In genomic region chr3:134874737-134875413, GRCh38 we compare ENCODE assay signal across 10 cellular contexts.
DNase-seq lines count a peak whose midpoint lies in the region; ATAC-seq and TF ChIP-seq lines count a peak whose summit lies in the region.
"Had no signal": no experiment of that assay in that cellular context is flagged by ENCODE, and none has a peak within 500 bp of the region (broad histone marks: within the 10 kb centered on the region; RNA-seq: fewer than 3 reads in every experiment).

No MANE protein-coding gene starts in this region.

- H3K36me3 ChIP-seq in SK-N-SH (replicated peaks in 1 of 2; ENCODE audit: control insufficient read depth in 1 of 2, insufficient read depth in 2 of 2, low read length in 1 of 2) = no peaks in the 10 kb centered on the region
- H3K36me3 ChIP-seq in thyroid gland = no peaks in the 10 kb centered on the region
- H3K36me3 ChIP-seq: ascending aorta had no signal

- no peaks in the 10 kb centered on the region for H3F3A ChIP-seq in SK-N-SH (replicated peaks; ENCODE audit: insufficient read depth)

- H3K4me1 ChIP-seq in SK-N-SH (ENCODE audit: control insufficient read depth in 1 of 2, insufficient read depth in 2 of 2, low read depth in 1 of 2, low read length in 1 of 2) (no peaks in the 10 kb centered on the region; a peak in 1 of 4 replicates), thyroid gland (peaks cover 0 to 6% of the 10 kb centered on the region in 2 donors)
- H3K4me1 ChIP-seq: ascending aorta had no signal

- CTCF ChIA-PET in SK-N-SH (lab: Yijun Ruan, JAX) = interaction anchor here (0.6 to 1.0 kb wide), 2 partner anchors 13 to 274 kb away, joined by 3 read pairs; no protein-coding TSS in a partner anchor

- no peak for TF ChIP-seq EP300 in SK-N-SH (IDR thresholded peaks at IDR 0.05; ENCODE audit: borderline replicate concordance in 1 of 2, low read depth in 1 of 2, low read length in 1 of 2)

- no peaks in the 10 kb centered on the region for H3K27me3 ChIP-seq in SK-N-SH (ENCODE audit: insufficient read depth)
- H3K27me3 ChIP-seq in thyroid gland = no peaks in the 10 kb centered on the region
- H3K27me3 ChIP-seq: ascending aorta had no signal

- TF ChIP-seq CTCF in SK-N-SH (IDR thresholded peaks at IDR 0.05) (no peak), thyroid gland (IDR thresholded peaks at IDR 0.05) (no peak)

- no peaks in the 10 kb centered on the region for H3K79me2 ChIP-seq in SK-N-SH (ENCODE audit: insufficient read depth)

- ATAC-seq in SK-N-SH treated with all-trans-retinoic acid at 6 μM for 48 hours (peak; percentile 34; the same call in 2 of the 3 replicates), GM21576 (IDR thresholded peaks at IDR 0.05; ENCODE audit: unreplicated experiment) (no peak), sciatic nerve (no peak)

- no peaks in the 10 kb centered on the region for H4K20me1 ChIP-seq in SK-N-SH (ENCODE audit: insufficient read depth)

- TF ChIP-seq POLR2A in thyroid gland (IDR thresholded peaks at IDR 0.05) = no peak

- no peaks in the 10 kb centered on the region for H3K9me2 ChIP-seq in SK-N-SH

- H3K9me3 ChIP-seq in SK-N-SH (no peaks in the 10 kb centered on the region), thyroid gland (no peaks in the 10 kb centered on the region)
- H3K9me3 ChIP-seq: ascending aorta had no signal

- DNase-seq in SK-N-SH (no peak), NCI-H1105 treated with DMSO at 0.1 percent for 48 hours (lab: John Stamatoyannopoulos, UW) (peak; percentile 70), cerebellar cortex (ENCODE audit: low spot score) (peak; percentile 97), thyroid gland (peak; percentile 72 to 81), sciatic nerve (ENCODE audit: low spot score) (no peak), GDM1 (lab: John Stamatoyannopoulos, UW) (no peak)
- DNase-seq: NCI-H1694 treated with DMSO at 0.1 percent for 48 hours had no signal

- H3K9ac ChIP-seq in SK-N-SH = no peak overlapping the region

- H3K27ac ChIP-seq in SK-N-SH (ENCODE audit: low read depth in 2 of 2, low read length in 1 of 2) (no peak overlapping the region), thyroid gland (no peak overlapping the region)
- H3K27ac ChIP-seq: ascending aorta had no signal

- H2AFZ ChIP-seq in SK-N-SH (ENCODE audit: low read depth) = no peak overlapping the region

- POLR2A ChIA-PET in SK-N-SH (lab: Yijun Ruan, JAX) = no interaction called here

- no peak for TF ChIP-seq RAD21 in SK-N-SH (IDR thresholded peaks at IDR 0.05; ENCODE audit: low read length)

- intact Hi-C loops in thyroid gland (cut with DNase I) = no loop called here
- intact Hi-C loops in sciatic nerve (cut with DNase I) = no loop called here

- 57% methylated on average over 9 of the region's 10 CpGs for WGBS in SK-N-SH (ENCODE audit: low lambda C conversion rate)
- WGBS in thyroid gland, 2 donors = 52 to 55% methylated on average over 10 of the region's 10 CpGs

- H3K4me3 ChIP-seq in SK-N-SH (ENCODE audit: low read depth in 2 of 2, low read length in 1 of 2) (no peak overlapping the region), thyroid gland (replicated peaks in 1 of 3) (no peak overlapping the region)
- H3K4me3 ChIP-seq: ascending aorta had no signal

- H3K4me2 ChIP-seq in SK-N-SH = no peak overlapping the region

TF ChIP-seq in SK-N-SH treated with all-trans-retinoic acid at 6 μM for 48 hours, 23 proteins besides CTCF, POLR2A, EP300 and RAD21:
- TF ChIP-seq ZFP3 (CRISPR knock-in tag; IDR thresholded peaks at IDR 0.05) (no peak), ZNF8 (CRISPR knock-in tag; IDR thresholded peaks at IDR 0.05) (no peak), ZNF565 (CRISPR knock-in tag; conservative IDR thresholded peaks at IDR 0.05; ENCODE audit: low read depth) (no peak), TCF4 (CRISPR knock-in tag; IDR thresholded peaks at IDR 0.05; ENCODE audit: borderline replicate concordance) (no peak), TOX (CRISPR knock-in tag; IDR thresholded peaks at IDR 0.05; ENCODE audit: borderline replicate concordance) (no peak)
- TF ChIP-seq, protein P1, sequence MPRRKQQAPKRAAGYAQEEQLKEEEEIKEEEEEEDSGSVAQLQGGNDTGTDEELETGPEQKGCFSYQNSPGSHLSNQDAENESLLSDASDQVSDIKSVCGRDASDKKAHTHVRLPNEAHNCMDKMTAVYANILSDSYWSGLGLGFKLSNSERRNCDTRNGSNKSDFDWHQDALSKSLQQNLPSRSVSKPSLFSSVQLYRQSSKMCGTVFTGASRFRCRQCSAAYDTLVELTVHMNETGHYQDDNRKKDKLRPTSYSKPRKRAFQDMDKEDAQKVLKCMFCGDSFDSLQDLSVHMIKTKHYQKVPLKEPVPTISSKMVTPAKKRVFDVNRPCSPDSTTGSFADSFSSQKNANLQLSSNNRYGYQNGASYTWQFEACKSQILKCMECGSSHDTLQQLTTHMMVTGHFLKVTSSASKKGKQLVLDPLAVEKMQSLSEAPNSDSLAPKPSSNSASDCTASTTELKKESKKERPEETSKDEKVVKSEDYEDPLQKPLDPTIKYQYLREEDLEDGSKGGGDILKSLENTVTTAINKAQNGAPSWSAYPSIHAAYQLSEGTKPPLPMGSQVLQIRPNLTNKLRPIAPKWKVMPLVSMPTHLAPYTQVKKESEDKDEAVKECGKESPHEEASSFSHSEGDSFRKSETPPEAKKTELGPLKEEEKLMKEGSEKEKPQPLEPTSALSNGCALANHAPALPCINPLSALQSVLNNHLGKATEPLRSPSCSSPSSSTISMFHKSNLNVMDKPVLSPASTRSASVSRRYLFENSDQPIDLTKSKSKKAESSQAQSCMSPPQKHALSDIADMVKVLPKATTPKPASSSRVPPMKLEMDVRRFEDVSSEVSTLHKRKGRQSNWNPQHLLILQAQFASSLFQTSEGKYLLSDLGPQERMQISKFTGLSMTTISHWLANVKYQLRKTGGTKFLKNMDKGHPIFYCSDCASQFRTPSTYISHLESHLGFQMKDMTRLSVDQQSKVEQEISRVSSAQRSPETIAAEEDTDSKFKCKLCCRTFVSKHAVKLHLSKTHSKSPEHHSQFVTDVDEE (CRISPR knock-in tag; IDR thresholded peaks at IDR 0.05) = no peak
- TF ChIP-seq, protein P2, sequence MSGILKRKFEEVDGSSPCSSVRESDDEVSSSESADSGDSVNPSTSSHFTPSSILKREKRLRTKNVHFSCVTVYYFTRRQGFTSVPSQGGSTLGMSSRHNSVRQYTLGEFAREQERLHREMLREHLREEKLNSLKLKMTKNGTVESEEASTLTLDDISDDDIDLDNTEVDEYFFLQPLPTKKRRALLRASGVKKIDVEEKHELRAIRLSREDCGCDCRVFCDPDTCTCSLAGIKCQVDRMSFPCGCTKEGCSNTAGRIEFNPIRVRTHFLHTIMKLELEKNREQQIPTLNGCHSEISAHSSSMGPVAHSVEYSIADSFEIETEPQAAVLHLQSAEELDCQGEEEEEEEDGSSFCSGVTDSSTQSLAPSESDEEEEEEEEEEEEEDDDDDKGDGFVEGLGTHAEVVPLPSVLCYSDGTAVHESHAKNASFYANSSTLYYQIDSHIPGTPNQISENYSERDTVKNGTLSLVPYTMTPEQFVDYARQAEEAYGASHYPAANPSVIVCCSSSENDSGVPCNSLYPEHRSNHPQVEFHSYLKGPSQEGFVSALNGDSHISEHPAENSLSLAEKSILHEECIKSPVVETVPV (CRISPR knock-in tag; IDR thresholded peaks at IDR 0.05) = no peak

TF ChIP-seq in SK-N-SH, 30 proteins besides CTCF, POLR2A, EP300 and RAD21:
- TF ChIP-seq ZBTB33 (IDR thresholded peaks at IDR 0.05; ENCODE audit: borderline replicate concordance, low read depth) = no peak
- TF ChIP-seq, protein P3, sequence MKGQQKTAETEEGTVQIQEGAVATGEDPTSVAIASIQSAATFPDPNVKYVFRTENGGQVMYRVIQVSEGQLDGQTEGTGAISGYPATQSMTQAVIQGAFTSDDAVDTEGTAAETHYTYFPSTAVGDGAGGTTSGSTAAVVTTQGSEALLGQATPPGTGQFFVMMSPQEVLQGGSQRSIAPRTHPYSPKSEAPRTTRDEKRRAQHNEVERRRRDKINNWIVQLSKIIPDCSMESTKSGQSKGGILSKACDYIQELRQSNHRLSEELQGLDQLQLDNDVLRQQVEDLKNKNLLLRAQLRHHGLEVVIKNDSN (IDR thresholded peaks at IDR 0.05; ENCODE audit: borderline replicate concordance, low read depth) = no peak

Comparison
In these comparisons a context has a peak if more than half of its experiments do, and no peak if none do; other contexts are left out.
1. DNase-seq: peak in NCI-H1105 treated with DMSO at 0.1 percent for 48 hours (single experiment), cerebellar cortex (single experiment) and thyroid gland (2 of 2); none in SK-N-SH (single experiment), sciatic nerve (single experiment) and GDM1 (single experiment).